Comparison of ENCODE assay signal across 27 cellular contexts in the genomic region with DNA sequence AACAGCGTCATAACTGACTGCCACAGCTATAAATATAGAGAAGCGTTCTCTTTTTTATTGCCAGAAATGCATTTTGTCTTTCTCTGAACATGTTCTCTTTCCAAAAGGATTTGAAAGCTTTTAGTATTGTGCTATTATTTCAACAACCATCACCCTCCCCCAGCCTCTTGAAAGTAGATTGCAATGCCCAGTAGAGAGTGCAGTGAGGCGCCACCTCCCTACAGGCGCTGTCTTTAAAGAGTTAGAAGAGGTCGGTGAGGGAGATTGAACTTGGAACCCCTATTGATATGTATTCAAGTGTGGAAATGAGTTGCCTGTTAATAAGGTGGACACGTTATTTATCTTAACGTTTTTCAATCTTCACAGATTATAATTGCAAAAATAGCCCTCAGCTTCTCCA.
"Had no signal": no experiment of that assay in that cellular context is flagged by ENCODE, and none has a peak within 500 bp of the region (broad histone marks: within the 10 kb centered on the region; RNA-seq: fewer than 3 reads in every experiment).

No MANE protein-coding gene starts in this region.

- H3K4me3 ChIP-seq: PC-9 had no signal

- H3K27ac ChIP-seq: brain microvascular endothelial cell, KMS-11, PC-9, RWPE1, WERI-Rb-1 had no signal

- DNase-seq: activated CD4-positive, alpha-beta T cell treated with anti-CD3 and anti-CD28 coated beads, Interleukin-2, amount 10 ng/mL, durations not matched to agents 24 days and 14 days; activated CD4-positive, alpha-beta T cell treated with anti-CD3 and anti-CD28 coated beads, Interleukin-2, amount 50 U/mL, for 4 hours; activated CD8-positive, alpha-beta T cell treated with anti-CD3 and anti-CD28 coated beads for 36 hours; activated effector memory CD4-positive, alpha-beta T cell treated with anti-CD3 and anti-CD28 coated beads, Interleukin-2, amount 50 U/mL, for 16 hours; activated naive CD4-positive, alpha-beta T cell; activated naive CD4-positive, alpha-beta T cell treated with anti-CD3 and anti-CD28 coated beads, Interleukin-2, amount 50 U/mL, for 16 hours; activated naive CD8-positive, alpha-beta T cell treated with anti-CD3 and anti-CD28 coated beads for 36 hours; activated T-cell treated with anti-CD3 and anti-CD28 coated beads, Interleukin-2, amount 50 U/mL, for 1 hour; activated T-cell treated with anti-CD3 and anti-CD28 coated beads, Interleukin-2, amount 50 U/mL, for 72 hours; amniotic stem cell; aorta; brain microvascular endothelial cell; central memory CD4-positive, alpha-beta T cell; NCI-H1105; NCI-H1417 treated with DMSO at 0.1 percent for 48 hours; NCI-H1930; NCI-H2081 treated with DMSO at 0.1 percent for 48 hours; NCI-H2171; NCI-H510A; NCI-H526 treated with DMSO at 0.1 percent for 48 hours; NK-92 treated with Interleukin-12 subunit alpha and Interleukin-12 subunit beta, amount 100 ng/mL, for 24 hours; PC-9; SIG-M5; T1000; WERI-Rb-1 had no signal

- H3K27me3 ChIP-seq: brain microvascular endothelial cell had no signal

- H3K36me3 ChIP-seq: brain microvascular endothelial cell, WERI-Rb-1 had no signal
